In genomic region chr6:98787401-98787800, GRCh38 we compare ENCODE assay signal across 1 cellular context.
TF ChIP-seq lines count a peak whose summit lies in the region.

No MANE protein-coding gene starts in this region.

TF ChIP-seq in WTC11, 78 proteins besides CTCF, POLR2A, EP300 and RAD21 (continued from another document):
- TF ChIP-seq ERG (CRISPR knock-in tag; IDR thresholded peaks at IDR 0.05) (no peak), FOXK1 (CRISPR knock-in tag; IDR thresholded peaks at IDR 0.05) (no peak), USF2 (CRISPR knock-in tag; IDR thresholded peaks at IDR 0.05) (no peak), GTF2I (CRISPR knock-in tag; conservative IDR thresholded peaks at IDR 0.05) (no peak), ZNF219 (CRISPR knock-in tag; IDR thresholded peaks at IDR 0.05; ENCODE audit: borderline replicate concordance) (no peak), NFYB (CRISPR knock-in tag; conservative IDR thresholded peaks at IDR 0.05; ENCODE audit: low read depth) (no peak), IRF1 (CRISPR knock-in tag; IDR thresholded peaks at IDR 0.05) (no peak), ZNF232 (CRISPR knock-in tag; IDR thresholded peaks at IDR 0.05) (no peak)
- TF ChIP-seq, protein P1, sequence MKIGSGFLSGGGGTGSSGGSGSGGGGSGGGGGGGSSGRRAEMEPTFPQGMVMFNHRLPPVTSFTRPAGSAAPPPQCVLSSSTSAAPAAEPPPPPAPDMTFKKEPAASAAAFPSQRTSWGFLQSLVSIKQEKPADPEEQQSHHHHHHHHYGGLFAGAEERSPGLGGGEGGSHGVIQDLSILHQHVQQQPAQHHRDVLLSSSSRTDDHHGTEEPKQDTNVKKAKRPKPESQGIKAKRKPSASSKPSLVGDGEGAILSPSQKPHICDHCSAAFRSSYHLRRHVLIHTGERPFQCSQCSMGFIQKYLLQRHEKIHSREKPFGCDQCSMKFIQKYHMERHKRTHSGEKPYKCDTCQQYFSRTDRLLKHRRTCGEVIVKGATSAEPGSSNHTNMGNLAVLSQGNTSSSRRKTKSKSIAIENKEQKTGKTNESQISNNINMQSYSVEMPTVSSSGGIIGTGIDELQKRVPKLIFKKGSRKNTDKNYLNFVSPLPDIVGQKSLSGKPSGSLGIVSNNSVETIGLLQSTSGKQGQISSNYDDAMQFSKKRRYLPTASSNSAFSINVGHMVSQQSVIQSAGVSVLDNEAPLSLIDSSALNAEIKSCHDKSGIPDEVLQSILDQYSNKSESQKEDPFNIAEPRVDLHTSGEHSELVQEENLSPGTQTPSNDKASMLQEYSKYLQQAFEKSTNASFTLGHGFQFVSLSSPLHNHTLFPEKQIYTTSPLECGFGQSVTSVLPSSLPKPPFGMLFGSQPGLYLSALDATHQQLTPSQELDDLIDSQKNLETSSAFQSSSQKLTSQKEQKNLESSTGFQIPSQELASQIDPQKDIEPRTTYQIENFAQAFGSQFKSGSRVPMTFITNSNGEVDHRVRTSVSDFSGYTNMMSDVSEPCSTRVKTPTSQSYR (CRISPR knock-in tag; IDR thresholded peaks at IDR 0.05): no peak
TF ChIP-seq in WTC11: peak in this region for 0.
